Comparison of ENCODE assay signal across 17 cellular contexts in the genomic region with DNA sequence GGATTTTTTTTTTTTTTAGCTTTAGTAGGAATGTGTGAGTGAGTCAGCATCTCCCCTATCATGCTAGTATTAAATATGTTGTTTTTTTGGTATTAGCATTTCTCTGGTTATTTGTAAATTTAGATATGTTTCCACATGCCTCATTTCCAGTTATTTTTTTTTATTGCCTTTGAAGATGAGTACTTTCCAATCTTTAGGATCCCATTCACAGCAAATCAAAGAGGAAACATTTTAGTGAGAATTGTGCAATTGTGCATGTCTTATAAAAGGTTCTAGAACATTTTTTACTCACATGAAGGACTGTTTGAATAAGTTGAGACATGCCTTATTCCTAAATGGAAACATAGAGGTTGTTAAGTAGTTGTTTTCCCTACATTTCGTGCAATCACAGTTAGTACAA.
DNase-seq lines count a peak whose midpoint lies in the region; ATAC-seq and TF ChIP-seq lines count a peak whose summit lies in the region.
"Had no signal": no experiment of that assay in that cellular context is flagged by ENCODE, and none has a peak within 500 bp of the region (broad histone marks: within the 10 kb centered on the region; RNA-seq: fewer than 3 reads in every experiment).

No MANE protein-coding gene starts in this region.

- no peak overlapping the region for H3K18ac ChIP-seq in neuronal stem cell (ENCODE audit: low read length)

- no peaks in the 10 kb centered on the region for H4K20me1 ChIP-seq in GM23248 (ENCODE audit: insufficient read depth)
- H4K20me1 ChIP-seq: BLaER1 had no signal

- no peaks in the 10 kb centered on the region for H3K27me3 Mint-ChIP-seq in stimulated activated naive B cell treated with anti-CD40 and anti-IgM and Interleukin-4, amounts not matched to agents 10 μg/mL and 1 μg/mL and 100 μg/mL, for 72 hours
- H3K27me3 Mint-ChIP-seq in glutamatergic neuron (ENCODE audit: unreplicated experiment): no peaks in the 10 kb centered on the region

- no peaks in the 10 kb centered on the region for H3K9me2 ChIP-seq in GM23248 (ENCODE audit: insufficient read depth)

- peaks cover 5 to 33% of the 10 kb centered on the region in 2 donors for H3K36me3 Mint-ChIP-seq in stimulated activated naive B cell treated with anti-CD40 and anti-IgM and Interleukin-4, amounts not matched to agents 10 μg/mL and 1 μg/mL and 100 μg/mL, for 72 hours
- H3K36me3 Mint-ChIP-seq in glutamatergic neuron (ENCODE audit: unreplicated experiment): no peaks in the 10 kb centered on the region
- H3K36me3 Mint-ChIP-seq: CD8-positive, alpha-beta T cell had no signal

- DNase-seq in GM23248 (peak; percentile 15), adipocyte (ENCODE audit: low read depth) (peak; percentile 26), fibroblast of villous mesenchyme (ENCODE audit: low read depth) (peak; percentile 36), neuronal stem cell (ENCODE audit: low spot score) (no peak), glutamatergic neuron (no peak)
- no peak for DNase-seq in stimulated activated naive B cell treated with anti-CD40 and anti-IgM and Interleukin-4, amounts not matched to agents 10 μg/mL and 1 μg/mL and 100 μg/mL, for 72 hours
- DNase-seq: CD8-positive, alpha-beta T cell; NCI-H1048; NCI-H1436; NCI-H1930; NCI-H226; NCI-H524 treated with DMSO at 0.1 percent for 48 hours had no signal

- peak overlapping the region; percentile 62 for H3K27ac Mint-ChIP-seq in stimulated activated naive B cell treated with anti-CD40 and anti-IgM and Interleukin-4, amounts not matched to agents 10 μg/mL and 1 μg/mL and 100 μg/mL, for 72 hours
- no peak overlapping the region for H3K27ac Mint-ChIP-seq in glutamatergic neuron (ENCODE audit: unreplicated experiment)
- H3K27ac Mint-ChIP-seq: CD8-positive, alpha-beta T cell had no signal

- no peak for TF ChIP-seq CTCF in fibroblast of villous mesenchyme (IDR thresholded peaks at IDR 0.05; ENCODE audit: insufficient read depth, low read depth, low read length)
- no peak for TF ChIP-seq CTCF in glutamatergic neuron (IDR thresholded peaks at IDR 0.05; ENCODE audit: partially characterized antibody, unreplicated experiment)

- peaks cover 55 to 82% of the 10 kb centered on the region in 2 donors for H3K4me1 Mint-ChIP-seq in stimulated activated naive B cell treated with anti-CD40 and anti-IgM and Interleukin-4, amounts not matched to agents 10 μg/mL and 1 μg/mL and 100 μg/mL, for 72 hours
- H3K4me1 Mint-ChIP-seq in glutamatergic neuron (ENCODE audit: low read depth, unreplicated experiment): peaks cover 2% of the 10 kb centered on the region

- H3K9me3 ChIP-seq in GM23248 (ENCODE audit: low read depth) (no peaks in the 10 kb centered on the region), adipocyte (ENCODE audit: control insufficient read depth, low read length) (no peaks in the 10 kb centered on the region), neuronal stem cell (replicated peaks in 1 of 2; ENCODE audit: control insufficient read depth in 2 of 2, insufficient read depth in 1 of 2, low read depth in 1 of 2, low read length in 2 of 2) (no peaks in the 10 kb centered on the region)
- H3K9me3 ChIP-seq: A549, BLaER1, HAP-1 had no signal

- no peak overlapping the region for H2AK5ac ChIP-seq in neuronal stem cell (ENCODE audit: low read depth, low read length)

- no peak overlapping the region for H3K27ac ChIP-seq in GM23248
- H3K27ac ChIP-seq in neuronal stem cell (replicated peaks; ENCODE audit: low read length): no peak overlapping the region
- H3K27ac ChIP-seq: A549, BLaER1, HL-60 had no signal

- in situ Hi-C loops in GM23248 (cut with MboI): no loop called here

- 92 to 96% methylated on average over 1 of the region's 1 CpG for WGBS in GM23248 (ENCODE audit: low coverage in 1 of 2, low lambda C conversion rate in 2 of 2, missing lambda C conversion rate in 2 of 2), 2 experiments
- WGBS in neuronal stem cell (ENCODE audit: extremely low coverage in 2 of 2, insufficient read length in 2 of 2, insufficient replicate concordance in 1 of 2), 2 donors: no CpG with 5 or more reads among the region's 1 CpG

- peaks cover 14% of the 10 kb centered on the region for H3K4me1 ChIP-seq in GM23248 (ENCODE audit: insufficient read depth)
- H3K4me1 ChIP-seq in adipocyte (ENCODE audit: control insufficient read depth, insufficient read depth, low read length): peaks cover 27% of the 10 kb centered on the region
- peaks cover 0 to 8% of the 10 kb centered on the region in 2 donors for H3K4me1 ChIP-seq in neuronal stem cell (ENCODE audit: control insufficient read depth in 2 of 2, insufficient read depth in 1 of 2, low read depth in 1 of 2, low read length in 2 of 2)

- H3K36me3 ChIP-seq in GM23248 (ENCODE audit: low read depth) (no peaks in the 10 kb centered on the region), adipocyte (ENCODE audit: control insufficient read depth, insufficient read depth, low read length, severe bottlenecking) (no peaks in the 10 kb centered on the region), neuronal stem cell (replicated peaks in 1 of 2; ENCODE audit: control insufficient read depth in 2 of 2, insufficient read depth in 2 of 2, low read length in 2 of 2) (no peaks in the 10 kb centered on the region)
- H3K36me3 ChIP-seq: BLaER1, HAP-1 had no signal

- no peak overlapping the region for H2BK120ac ChIP-seq in neuronal stem cell (ENCODE audit: low read depth, low read length)

- no peak overlapping the region for H3K14ac ChIP-seq in neuronal stem cell (ENCODE audit: low read length)

- no peaks in the 10 kb centered on the region for H3K27me3 ChIP-seq in GM23248 (replicated peaks; ENCODE audit: insufficient read depth)
- H3K27me3 ChIP-seq in adipocyte (replicated peaks; ENCODE audit: control insufficient read depth, insufficient read depth, low read length): no peaks in the 10 kb centered on the region
- no peaks in the 10 kb centered on the region for H3K27me3 ChIP-seq in neuronal stem cell (ENCODE audit: control insufficient read depth in 3 of 3, insufficient read depth in 3 of 3, low read depth in 1 of 3, low read length in 3 of 3)
- H3K27me3 ChIP-seq: BLaER1 had no signal

- no peak overlapping the region for H4K91ac ChIP-seq in neuronal stem cell (ENCODE audit: low read depth, low read length, poor library complexity)

- no peak overlapping the region for H2BK12ac ChIP-seq in neuronal stem cell (ENCODE audit: low read length)

- H2BK5ac ChIP-seq in neuronal stem cell (ENCODE audit: low read length): no peak overlapping the region

- H3K9ac ChIP-seq in GM23248 (no peak overlapping the region), adipocyte (ENCODE audit: low read length) (no peak overlapping the region), neuronal stem cell (ENCODE audit: low read depth, low read length, poor library complexity) (no peak overlapping the region)
- H3K9ac ChIP-seq: BLaER1 had no signal

- H3K4me3 ChIP-seq in GM23248 (no peak overlapping the region), adipocyte (ENCODE audit: low read length) (no peak overlapping the region), fibroblast of villous mesenchyme (ENCODE audit: low read depth, low read length) (no peak overlapping the region), neuronal stem cell (ENCODE audit: low read length in 2 of 2) (no peak overlapping the region)
- H3K4me3 ChIP-seq: A549, BLaER1, HAP-1 had no signal

- H3K4me2 ChIP-seq in GM23248 (ENCODE audit: unreplicated experiment): no peak overlapping the region
- H3K4me2 ChIP-seq in neuronal stem cell (ENCODE audit: insufficient read depth, low read length, poor library complexity, severe bottlenecking): no peak overlapping the region
- H3K4me2 ChIP-seq: A549, BLaER1 had no signal

- H3K79me2 ChIP-seq in GM23248 (ENCODE audit: insufficient read depth): peaks cover 89% of the 10 kb centered on the region

- no peak for ATAC-seq in stimulated activated naive B cell treated with anti-CD40 and anti-IgM and Interleukin-4, amounts not matched to agents 10 μg/mL and 1 μg/mL and 100 μg/mL, for 72 hours (replicated peaks)
- ATAC-seq in GM21529 (IDR thresholded peaks at IDR 0.05; ENCODE audit: unreplicated experiment): no peak
- ATAC-seq: A549; CD8-positive, alpha-beta T cell had no signal

- H3K79me1 ChIP-seq in neuronal stem cell (ENCODE audit: low read depth, low read length): no peaks in the 10 kb centered on the region

- H3K4me3 Mint-ChIP-seq in stimulated activated naive B cell treated with anti-CD40 and anti-IgM and Interleukin-4, amounts not matched to agents 10 μg/mL and 1 μg/mL and 100 μg/mL, for 72 hours: no peak overlapping the region
- no peak overlapping the region for H3K4me3 Mint-ChIP-seq in glutamatergic neuron (ENCODE audit: unreplicated experiment)
- H3K4me3 Mint-ChIP-seq: CD8-positive, alpha-beta T cell had no signal

- no peak overlapping the region for H3K4ac ChIP-seq in neuronal stem cell (ENCODE audit: low read length)

- H3K9me3 Mint-ChIP-seq in stimulated activated naive B cell treated with anti-CD40 and anti-IgM and Interleukin-4, amounts not matched to agents 10 μg/mL and 1 μg/mL and 100 μg/mL, for 72 hours: peaks cover 2 to 5% of the 10 kb centered on the region in 2 donors
- no peaks in the 10 kb centered on the region for H3K9me3 Mint-ChIP-seq in glutamatergic neuron (ENCODE audit: unreplicated experiment)
- H3K9me3 Mint-ChIP-seq: CD8-positive, alpha-beta T cell had no signal

- no peak overlapping the region for H3K23ac ChIP-seq in neuronal stem cell (ENCODE audit: low read depth, low read length, poor library complexity)

- no peak overlapping the region for H2AFZ ChIP-seq in GM23248
- H2AFZ ChIP-seq in neuronal stem cell (ENCODE audit: low read length): no peak overlapping the region

- no peak overlapping the region for H2BK15ac ChIP-seq in neuronal stem cell (ENCODE audit: low read length)

- no peak overlapping the region for H4K8ac ChIP-seq in neuronal stem cell (ENCODE audit: low read depth, low read length)

- H3F3A ChIP-seq in GM23248 (ENCODE audit: insufficient read depth): no peaks in the 10 kb centered on the region

Comparison
In these comparisons a context has a peak if more than half of its experiments do, and no peak if none do; other contexts are left out.
1. DNase-seq: peak in GM23248 (single experiment), adipocyte (single experiment) and fibroblast of villous mesenchyme (single experiment); none in stimulated activated naive B cell treated with anti-CD40 and anti-IgM and Interleukin-4, amounts not matched to agents 10 μg/mL and 1 μg/mL and 100 μg/mL, for 72 hours (single experiment), neuronal stem cell (single experiment) and glutamatergic neuron (single experiment).